10 cellular contexts compared by ENCODE assay signal in the genomic region with DNA sequence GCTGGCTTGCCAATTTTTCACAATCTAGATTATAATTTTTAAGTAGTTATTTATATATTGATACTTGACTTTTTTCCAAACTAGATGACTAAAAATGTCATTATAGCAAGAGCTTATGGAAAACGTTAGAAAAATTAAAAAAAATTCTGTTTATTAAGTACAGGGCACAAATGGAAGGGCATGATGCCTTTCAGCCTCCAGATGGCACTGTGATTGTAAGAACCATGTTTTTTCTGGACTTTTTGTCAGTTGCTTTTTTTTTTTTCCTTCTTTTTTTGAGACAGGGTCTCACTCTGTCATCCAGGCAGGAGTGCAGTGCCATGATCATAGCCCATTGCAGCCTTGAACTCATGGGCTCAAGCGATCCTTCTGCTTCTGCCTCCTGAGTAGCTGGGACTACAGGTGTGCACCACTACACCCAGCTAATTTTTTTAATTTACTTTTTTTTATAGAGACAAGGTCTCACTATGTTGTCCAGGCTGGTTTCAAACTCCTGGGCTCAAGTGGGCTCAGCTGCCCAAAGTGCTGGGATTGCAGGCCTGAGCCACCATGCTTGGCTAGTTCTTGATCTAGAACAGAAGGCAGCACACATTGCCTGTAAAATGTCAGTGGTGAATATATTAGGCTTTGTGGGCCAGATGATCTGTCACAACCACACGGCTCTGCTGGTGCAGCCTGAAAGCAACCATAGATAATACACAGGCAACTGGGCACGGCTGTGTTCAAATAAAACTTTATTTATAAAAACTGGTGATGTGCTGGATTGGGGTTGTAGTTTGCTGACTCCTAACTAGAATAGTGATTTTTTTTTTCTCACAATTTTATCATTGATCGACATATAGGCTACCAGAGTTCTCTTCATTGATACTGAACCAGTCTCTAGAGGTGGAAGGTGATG. TPM values are rescaled to one million over a fixed set of nuclear protein-coding genes. Genes with fewer than 3 reads are reported as not detected.
DNase-seq lines count a peak whose midpoint lies in the region; ATAC-seq and TF ChIP-seq lines count a peak whose summit lies in the region.
"Had no signal": no experiment of that assay in that cellular context is flagged by ENCODE, and none has a peak within 500 bp of the region (broad histone marks: within the 10 kb centered on the region; RNA-seq: fewer than 3 reads in every experiment).

No MANE protein-coding gene starts in this region.

- peaks cover 63% of the 10 kb centered on the region for H3K36me3 Mint-ChIP-seq in endodermal cell (ENCODE audit: low read depth)

- 72 to 97% methylated on average over 3 to 5 of the region's 5 CpGs for WGBS in endodermal cell (ENCODE audit: insufficient coverage in 1 of 2, insufficient read length in 1 of 2), 2 experiments

- H3K27me3 ChIP-seq in endodermal cell (ENCODE audit: control insufficient read depth, insufficient read depth, low read length, poor library complexity, severe bottlenecking), result no peaks in the 10 kb centered on the region

- TF ChIP-seq CTCF in endodermal cell (conservative IDR thresholded peaks at IDR 0.05), result peak; percentile 80

- H3K27ac ChIP-seq in endodermal cell (ENCODE audit: low read depth, low read length), result no peak overlapping the region

- H3K27me3 Mint-ChIP-seq in endodermal cell (ENCODE audit: insufficient read depth), result no peaks in the 10 kb centered on the region
- H3K27me3 Mint-ChIP-seq: central memory CD8-positive, alpha-beta T cell had no signal

- no peak overlapping the region for H3K4me3 Mint-ChIP-seq in endodermal cell
- H3K4me3 Mint-ChIP-seq: central memory CD8-positive, alpha-beta T cell had no signal

- H3K9me3 Mint-ChIP-seq in endodermal cell, result no peaks in the 10 kb centered on the region
- H3K9me3 Mint-ChIP-seq: central memory CD8-positive, alpha-beta T cell had no signal

- no peaks in the 10 kb centered on the region for H3K9me3 ChIP-seq in endodermal cell (ENCODE audit: control insufficient read depth, low read length)

- H3K36me3 ChIP-seq in endodermal cell (ENCODE audit: control insufficient read depth, insufficient read depth, low read length), result peaks cover 53% of the 10 kb centered on the region

- in situ Hi-C loops in G401 (cut with HindIII; ENCODE audit: low sequenced_read_pairs), result no loop called here

- no peaks in the 10 kb centered on the region for H3K4me1 Mint-ChIP-seq in endodermal cell
- H3K4me1 Mint-ChIP-seq: central memory CD8-positive, alpha-beta T cell had no signal

- ATAC-seq in stimulated activated naive CD8-positive, alpha-beta T cell treated with anti-CD3 and anti-CD28 coated beads, Interleukin-15, Interleukin-2, amounts not matched to agents 100 U/mL and 50 U/mL, for 24 hours, result no peak
- ATAC-seq in GM19463 (IDR thresholded peaks at IDR 0.05; ENCODE audit: unreplicated experiment), result no peak

- DNase-seq in G401 (ENCODE audit: low spot score) (peak; percentile 9), NCI-H1694 treated with DMSO at 0.1 percent for 48 hours (lab: John Stamatoyannopoulos, UW) (peak; percentile 40), endodermal cell (no peak), non-pigmented ciliary epithelial cell (ENCODE audit: low read depth) (peak; percentile 5), NCI-H2196 treated with DMSO at 0.1 percent for 48 hours (lab: John Stamatoyannopoulos, UW; ENCODE audit: unreplicated experiment) (no peak), T-helper 9 cell (no peak)
- DNase-seq in stimulated activated naive CD8-positive, alpha-beta T cell treated with anti-CD3 and anti-CD28 coated beads, Interleukin-15, Interleukin-2, amounts not matched to agents 100 U/mL and 50 U/mL, for 24 hours, result no peak
- DNase-seq: RPMI8226 had no signal

- H3K9ac ChIP-seq in endodermal cell (ENCODE audit: extremely low read depth, low read length, poor library complexity, severe bottlenecking), result no peak overlapping the region

- no peak overlapping the region for H3K4me3 ChIP-seq in endodermal cell (ENCODE audit: low read length)

- no peaks in the 10 kb centered on the region for H3K4me1 ChIP-seq in endodermal cell (ENCODE audit: control insufficient read depth, insufficient read depth, low read length)

- H3K27ac Mint-ChIP-seq in endodermal cell, result no peak overlapping the region

RNA-seq across cellular contexts. Expression of gene UCMA, which starts 27.4 kb away (rescaled TPM):
- not detected in 2 replicates for total RNA-seq in G401 (2014; rRNA removed; shearing (Covaris generic))
- total RNA-seq in endodermal cell, result not detected
- polyA plus RNA-seq in endodermal cell (2013, experiment 1 of 2), result not detected
- polyA plus RNA-seq in endodermal cell (2013, experiment 2 of 2), result not detected

RNA-seq across cellular contexts. Expression of gene MCM10, which starts 45.4 kb away (rescaled TPM):
- total RNA-seq in G401 (2014; rRNA removed; shearing (Covaris generic)), result 26.4 and 27.9 TPM in 2 replicates
- total RNA-seq in endodermal cell, result 10 to 100 TPM; 38.2 to 44.8 TPM
- 22.4 TPM for polyA plus RNA-seq in endodermal cell (2013, experiment 1 of 2)
- 20.1 TPM for polyA plus RNA-seq in endodermal cell (2013, experiment 2 of 2)

Comparison
In these comparisons a context has a peak if more than half of its experiments do, and no peak if none do; other contexts are left out.
1. DNase-seq: peak in G401 (single experiment), NCI-H1694 treated with DMSO at 0.1 percent for 48 hours (single experiment) and non-pigmented ciliary epithelial cell (single experiment); none in endodermal cell (single experiment), NCI-H2196 treated with DMSO at 0.1 percent for 48 hours (single experiment), stimulated activated naive CD8-positive, alpha-beta T cell treated with anti-CD3 and anti-CD28 coated beads, Interleukin-15, Interleukin-2, amounts not matched to agents 100 U/mL and 50 U/mL, for 24 hours (single experiment) and T-helper 9 cell (single experiment).